8 cellular contexts compared by ENCODE assay signal in genomic region chr7:33716581-33717477, GRCh38.
DNase-seq lines count a peak whose midpoint lies in the region; ATAC-seq and TF ChIP-seq lines count a peak whose summit lies in the region.

No MANE protein-coding gene starts in this region.

- intact Hi-C loops in A673 (cut with micrococcal nuclease; ENCODE audit: unreplicated experiment) (no loop called here), spleen (cut with DNase I; ENCODE audit: low total_unique reads) (no loop called here), sciatic nerve (cut with DNase I) (no loop called here)

- BruUV-seq in A673 (replicated peaks; lab: Mats Ljungman, UMichigan): no TSS peak

- POLR2A ChIA-PET in A673 (lab: Charles Lee; ENCODE audit: low non-redundant PET): no interaction called here

- H3K27me3 ChIP-seq in A673 (replicated peaks; ENCODE audit: insufficient read depth, low read depth, low read length, poor library complexity) (no peaks in the 10 kb centered on the region), GM23248 (replicated peaks; ENCODE audit: insufficient read depth) (no peaks in the 10 kb centered on the region), spleen (replicated peaks in 1 of 7) (no peaks in the 10 kb centered on the region)

- no peak for ATAC-seq in sciatic nerve

- no peaks in the 10 kb centered on the region for H3K36me3 ChIP-seq in A673 (ENCODE audit: insufficient read depth, low read length, poor library complexity, severe bottlenecking)
- H3K36me3 ChIP-seq in GM23248 (ENCODE audit: low read depth): no peaks in the 10 kb centered on the region
- no peaks in the 10 kb centered on the region for H3K36me3 ChIP-seq in spleen

- H3K4me3 ChIP-seq in A673 (ENCODE audit: low read depth, low read length, poor library complexity, severe bottlenecking) (no peak overlapping the region), GM23248 (no peak overlapping the region), spleen (no peak overlapping the region)

- no peaks in the 10 kb centered on the region for H3K9me2 ChIP-seq in GM23248 (ENCODE audit: insufficient read depth)

- no peaks in the 10 kb centered on the region for H4K20me1 ChIP-seq in GM23248 (ENCODE audit: insufficient read depth)

- H3K27ac ChIP-seq in A673 (ENCODE audit: low read depth, low read length, poor library complexity, severe bottlenecking) (no peak overlapping the region), GM23248 (no peak overlapping the region), spleen (peak overlapping the region in 1 of 8 donors; percentile 10)

- no peak overlapping the region for H2AFZ ChIP-seq in GM23248

- in situ Hi-C loops in GM23248 (cut with MboI) (no loop called here), SK-MEL-5 (cut with HindIII; ENCODE audit: low pct_unique_long_range_greater_than_20kb, low sequenced_read_pairs) (no loop called here)

- DNase-seq in A673 (ENCODE audit: low spot score): peak; percentile 61
- DNase-seq in GM23248: peak; percentile 48
- peak; percentile 84 for DNase-seq in SK-MEL-5 (ENCODE audit: low read depth, low spot score)
- DNase-seq in foreskin melanocyte: peak; percentile 60
- no peak for DNase-seq in spleen
- no peak for DNase-seq in activated CD4-positive, CD25-positive, alpha-beta regulatory T cell (lab: John Stamatoyannopoulos, UW)
- no peak for DNase-seq in NCI-H2227 (lab: John Stamatoyannopoulos, UW; ENCODE audit: unreplicated experiment)
- DNase-seq in sciatic nerve (ENCODE audit: low spot score): no peak

- H3K4me1 ChIP-seq in A673 (ENCODE audit: insufficient read depth, low read length, poor library complexity, severe bottlenecking) (peaks cover 4% of the 10 kb centered on the region), GM23248 (ENCODE audit: insufficient read depth) (peaks cover 17% of the 10 kb centered on the region), spleen (peaks cover 0 to 15% (median 0%) of the 10 kb centered on the region in 6 donors)

- H3F3A ChIP-seq in GM23248 (ENCODE audit: insufficient read depth): peaks cover 14% of the 10 kb centered on the region

- H3K9me3 ChIP-seq in A673 (ENCODE audit: low read depth, low read length, poor library complexity, severe bottlenecking) (no peaks in the 10 kb centered on the region), GM23248 (ENCODE audit: low read depth) (no peaks in the 10 kb centered on the region), spleen (peaks cover 0 to 5% (median 0%) of the 10 kb centered on the region in 8 donors)

- TF ChIP-seq CTCF in A673 (conservative IDR thresholded peaks at IDR 0.05; ENCODE audit: low read depth, low read length): peak; percentile 75
- TF ChIP-seq CTCF in spleen (IDR thresholded peaks at IDR 0.05 in 8 of 11, conservative IDR thresholded peaks at IDR 0.05 in 3 of 11): peak in 10 of 11 experiments; percentile 18 to 68 (median 53)

- H3K4me2 ChIP-seq in GM23248 (ENCODE audit: unreplicated experiment): no peak overlapping the region

- no peak overlapping the region for H3K9ac ChIP-seq in GM23248

- no peak for TF ChIP-seq POLR2A in spleen (IDR thresholded peaks at IDR 0.05)

- H3K79me2 ChIP-seq in GM23248 (ENCODE audit: insufficient read depth): no peaks in the 10 kb centered on the region

- WGBS in GM23248 (ENCODE audit: low coverage in 1 of 2, low lambda C conversion rate in 2 of 2, missing lambda C conversion rate in 2 of 2), 2 experiments: 65 to 69% methylated on average over 2 of the region's 2 CpGs
- WGBS in spleen, 5 donors: 61 to 76% (median 67%) methylated on average over 2 of the region's 2 CpGs

- CTCF ChIA-PET in A673 (lab: Charles Lee): no interaction called here

Comparison
In these comparisons a context has a peak if more than half of its experiments do, and no peak if none do; other contexts are left out.
1. DNase-seq: peak in A673 (single experiment), GM23248 (single experiment), SK-MEL-5 (single experiment) and foreskin melanocyte (single experiment); none in spleen (single experiment), activated CD4-positive, CD25-positive, alpha-beta regulatory T cell (0 of 4), NCI-H2227 (single experiment) and sciatic nerve (single experiment).